ENCODE assay signal across 24 cellular contexts in genomic region chr15:60829416-60829815, GRCh38.
DNase-seq lines count a peak whose midpoint lies in the region; ATAC-seq and TF ChIP-seq lines count a peak whose summit lies in the region.
"Had no signal": no experiment of that assay in that cellular context is flagged by ENCODE, and none has a peak within 500 bp of the region (broad histone marks: within the 10 kb centered on the region; RNA-seq: fewer than 3 reads in every experiment).

No MANE protein-coding gene starts in this region.

- peak; percentile 42 for ATAC-seq in activated CD4-positive, alpha-beta T cell treated with anti-CD3 and anti-CD28 coated beads for 36 hours
- peak; percentile 72 for ATAC-seq in Right ventricle myocardium superior (ENCODE audit: poor library complexity)
- ATAC-seq in CD8-positive, alpha-beta T cell = no peak
- ATAC-seq: activated CD8-positive, alpha-beta T cell treated with anti-CD3 and anti-CD28 coated beads, Interleukin-2, amount 10 ng/mL, durations not matched to agents 7 days and 5 days; pancreas had no signal

- H3K4me3 Mint-ChIP-seq in activated CD4-positive, alpha-beta T cell treated with anti-CD3 and anti-CD28 coated beads for 36 hours = no peak overlapping the region
- H3K4me3 Mint-ChIP-seq in activated CD4-positive, alpha-beta T cell treated with anti-CD3 and anti-CD28 coated beads, Interleukin-2, amount 10 ng/mL, durations not matched to agents 24 days and 14 days = no peak overlapping the region
- H3K4me3 Mint-ChIP-seq in CD8-positive, alpha-beta T cell = no peak overlapping the region
- H3K4me3 Mint-ChIP-seq: activated CD8-positive, alpha-beta T cell treated with anti-CD3 and anti-CD28 coated beads, Interleukin-2, amount 10 ng/mL, durations not matched to agents 7 days and 5 days; B cell; nephron progenitor cell; T-helper 1 cell treated with Interleukin-12 subunit alpha and Interleukin-12 subunit beta and Interleukin-4 antibody, amounts not matched to agents 30 μg/mL and 1 μg/mL, for 36 hours had no signal

- DNase-seq in activated CD4-positive, alpha-beta T cell treated with anti-CD3 and anti-CD28 coated beads for 36 hours = no peak
- DNase-seq in activated CD4-positive, alpha-beta T cell treated with anti-CD3 and anti-CD28 coated beads, Interleukin-2, amount 10 ng/mL, durations not matched to agents 24 days and 14 days = no peak
- DNase-seq in LHCN-M2 (ENCODE audit: low read depth) (peak; percentile 15), Right ventricle myocardium superior (no peak), stromal cell of bone marrow (ENCODE audit: low read depth) (peak; percentile 48), substantia nigra (lab: John Stamatoyannopoulos, UW) (no peak), GDM1 (lab: John Stamatoyannopoulos, UW) (no peak)
- DNase-seq in CD8-positive, alpha-beta T cell = no peak
- DNase-seq: activated CD4-positive, alpha-beta T cell treated with anti-CD3 and anti-CD28 coated beads for 1 hour; activated CD8-positive, alpha-beta T cell treated with anti-CD3 and anti-CD28 coated beads, Interleukin-2, amount 10 ng/mL, durations not matched to agents 7 days and 5 days; activated effector memory CD4-positive, alpha-beta T cell treated with Interleukin-2 at 50 U/mL for 16 hours; cerebellar nuclear complex; NCI-H1436; NCI-H2107; NCI-H446; nephron progenitor cell; pancreas; SK-N-SH; stimulated activated CD4-positive, alpha-beta T cell treated with anti-CD3 and anti-CD28 coated beads, Interleukin-2, amount 100 ng/mL, for 48 hours had no signal

- peaks cover 7% of the 10 kb centered on the region for H3K4me1 Mint-ChIP-seq in activated CD4-positive, alpha-beta T cell treated with anti-CD3 and anti-CD28 coated beads for 36 hours
- H3K4me1 Mint-ChIP-seq in activated CD4-positive, alpha-beta T cell treated with anti-CD3 and anti-CD28 coated beads, Interleukin-2, amount 10 ng/mL, durations not matched to agents 24 days and 14 days = no peaks in the 10 kb centered on the region
- H3K4me1 Mint-ChIP-seq in CD8-positive, alpha-beta T cell (ENCODE audit: low read depth) = peaks cover 6% of the 10 kb centered on the region
- H3K4me1 Mint-ChIP-seq: B cell, nephron progenitor cell had no signal

- H3K9me3 ChIP-seq in CD8-positive, alpha-beta T cell (ENCODE audit: low read length) = no peaks in the 10 kb centered on the region
- H3K9me3 ChIP-seq: pancreas, SK-N-SH had no signal

- CTCF ChIA-PET in activated CD4-positive, alpha-beta T cell treated with anti-CD3 and anti-CD28 coated beads for 36 hours (lab: Charles Lee) = interaction anchor here (0.6 to 1.8 kb wide), 3 partner anchors 10 to 68 kb away, joined by 3 to 5 read pairs (median 3); no protein-coding TSS in a partner anchor
- CTCF ChIA-PET in CD8-positive, alpha-beta T cell (lab: Charles Lee) = no interaction called here

- intact Hi-C loops in activated CD4-positive, alpha-beta T cell treated with anti-CD3 and anti-CD28 coated beads for 36 hours (cut with DNase I, micrococcal nuclease) = no loop called here
- intact Hi-C loops in activated CD4-positive, alpha-beta T cell treated with anti-CD3 and anti-CD28 coated beads, Interleukin-2, amount 10 ng/mL, durations not matched to agents 24 days and 14 days (cut with micrococcal nuclease) = no loop called here
- intact Hi-C loops in Right ventricle myocardium superior (cut with DNase I) = no loop called here
- intact Hi-C loops in CD8-positive, alpha-beta T cell (cut with DNase I, micrococcal nuclease) = no loop called here

- no peaks in the 10 kb centered on the region for H3K36me3 Mint-ChIP-seq in activated CD4-positive, alpha-beta T cell treated with anti-CD3 and anti-CD28 coated beads for 36 hours (ENCODE audit: low read depth)
- peaks cover 2% of the 10 kb centered on the region for H3K36me3 Mint-ChIP-seq in activated CD4-positive, alpha-beta T cell treated with anti-CD3 and anti-CD28 coated beads, Interleukin-2, amount 10 ng/mL, durations not matched to agents 24 days and 14 days (ENCODE audit: low read depth)
- no peaks in the 10 kb centered on the region for H3K36me3 Mint-ChIP-seq in CD8-positive, alpha-beta T cell

- no peaks in the 10 kb centered on the region for H3K27me3 Mint-ChIP-seq in activated CD4-positive, alpha-beta T cell treated with anti-CD3 and anti-CD28 coated beads for 36 hours
- H3K27me3 Mint-ChIP-seq in activated CD4-positive, alpha-beta T cell treated with anti-CD3 and anti-CD28 coated beads, Interleukin-2, amount 10 ng/mL, durations not matched to agents 24 days and 14 days = peaks cover 5% of the 10 kb centered on the region
- no peaks in the 10 kb centered on the region for H3K27me3 Mint-ChIP-seq in CD8-positive, alpha-beta T cell (ENCODE audit: low read depth)
- H3K27me3 Mint-ChIP-seq: B cell had no signal

- H3K4me1 ChIP-seq in CD8-positive, alpha-beta T cell (ENCODE audit: insufficient read depth, low read length) = no peaks in the 10 kb centered on the region
- H3K4me1 ChIP-seq: pancreas had no signal

- no peak overlapping the region for H3K27ac ChIP-seq in CD8-positive, alpha-beta T cell (ENCODE audit: low read depth, low read length)
- no peak overlapping the region for H3K27ac ChIP-seq in substantia nigra (ENCODE audit: low read depth, low read length, poor library complexity, severe bottlenecking)
- H3K27ac ChIP-seq: 22Rv1, HL-60, pancreas had no signal

- H3K27me3 ChIP-seq in CD8-positive, alpha-beta T cell (ENCODE audit: insufficient read depth, low read length) = no peaks in the 10 kb centered on the region
- H3K27me3 ChIP-seq: pancreas had no signal

- no peak for TF ChIP-seq CTCF in CD8-positive, alpha-beta T cell (IDR thresholded peaks at IDR 0.05)

- no peaks in the 10 kb centered on the region for H3K9me3 Mint-ChIP-seq in activated CD4-positive, alpha-beta T cell treated with anti-CD3 and anti-CD28 coated beads for 36 hours (ENCODE audit: low read depth)
- H3K9me3 Mint-ChIP-seq in activated CD4-positive, alpha-beta T cell treated with anti-CD3 and anti-CD28 coated beads, Interleukin-2, amount 10 ng/mL, durations not matched to agents 24 days and 14 days = peaks cover 4% of the 10 kb centered on the region
- no peaks in the 10 kb centered on the region for H3K9me3 Mint-ChIP-seq in CD8-positive, alpha-beta T cell
- H3K9me3 Mint-ChIP-seq: nephron progenitor cell; T-helper 1 cell treated with Interleukin-12 subunit alpha and Interleukin-12 subunit beta and Interleukin-4 antibody, amounts not matched to agents 30 μg/mL and 1 μg/mL, for 36 hours had no signal

- H3K27ac Mint-ChIP-seq in activated CD4-positive, alpha-beta T cell treated with anti-CD3 and anti-CD28 coated beads for 36 hours = no peak overlapping the region
- no peak overlapping the region for H3K27ac Mint-ChIP-seq in activated CD4-positive, alpha-beta T cell treated with anti-CD3 and anti-CD28 coated beads, Interleukin-2, amount 10 ng/mL, durations not matched to agents 24 days and 14 days
- H3K27ac Mint-ChIP-seq in CD8-positive, alpha-beta T cell = no peak overlapping the region
- H3K27ac Mint-ChIP-seq: activated CD8-positive, alpha-beta T cell treated with anti-CD3 and anti-CD28 coated beads, Interleukin-2, amount 10 ng/mL, durations not matched to agents 7 days and 5 days; B cell; nephron progenitor cell; T-helper 1 cell treated with Interleukin-12 subunit alpha and Interleukin-12 subunit beta and Interleukin-4 antibody, amounts not matched to agents 30 μg/mL and 1 μg/mL, for 36 hours had no signal

- H3K4me3 ChIP-seq in CD8-positive, alpha-beta T cell (ENCODE audit: low read depth, low read length) = no peak overlapping the region
- H3K4me3 ChIP-seq: lung, pancreas had no signal

- no peaks in the 10 kb centered on the region for H3K36me3 ChIP-seq in CD8-positive, alpha-beta T cell (ENCODE audit: insufficient read depth, low read length)
- H3K36me3 ChIP-seq: pancreas had no signal

- POLR2A ChIA-PET in activated CD4-positive, alpha-beta T cell treated with anti-CD3 and anti-CD28 coated beads for 36 hours (lab: Charles Lee) = no interaction called here
- POLR2A ChIA-PET in CD8-positive, alpha-beta T cell (lab: Charles Lee) = no interaction called here

Comparison
In these comparisons a context has a peak if more than half of its experiments do, and no peak if none do; other contexts are left out.
1. DNase-seq: peak in LHCN-M2 (single experiment) and stromal cell of bone marrow (single experiment); none in activated CD4-positive, alpha-beta T cell treated with anti-CD3 and anti-CD28 coated beads for 36 hours (single experiment), activated CD4-positive, alpha-beta T cell treated with anti-CD3 and anti-CD28 coated beads, Interleukin-2, amount 10 ng/mL, durations not matched to agents 24 days and 14 days (single experiment), Right ventricle myocardium superior (single experiment), CD8-positive, alpha-beta T cell (0 of 7), substantia nigra (0 of 49) and GDM1 (single experiment).